ENCODE assay signal across 11 cellular contexts in the genomic region with DNA sequence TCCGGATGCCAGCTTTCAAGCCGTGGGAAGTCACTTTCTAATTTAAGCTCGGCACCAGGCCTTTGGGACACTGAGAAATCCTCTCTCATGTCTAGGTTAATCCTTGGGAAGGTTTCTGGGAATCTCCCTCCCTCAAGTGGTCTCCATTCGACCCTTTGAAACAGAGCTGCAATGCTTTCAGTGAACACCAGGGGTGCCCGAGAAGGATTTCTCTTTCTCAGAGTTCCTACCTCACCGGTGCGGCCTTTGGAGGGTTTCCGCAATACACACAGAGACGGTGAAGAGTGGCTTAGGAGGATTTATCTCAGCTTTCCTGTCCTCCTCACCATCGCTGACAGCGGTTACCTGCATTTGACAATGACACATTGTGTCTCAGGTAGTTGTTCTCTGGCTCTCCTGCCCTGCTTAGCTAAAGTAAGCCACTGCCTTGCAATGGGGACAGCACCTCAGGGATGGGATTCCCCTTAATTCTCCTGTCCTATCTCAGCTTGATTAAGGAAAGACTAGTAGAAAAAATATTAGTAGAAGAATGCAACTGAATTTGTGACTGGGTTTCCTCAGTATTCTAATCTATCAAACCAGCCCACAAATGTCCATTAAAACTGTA.
DNase-seq lines count a peak whose midpoint lies in the region; ATAC-seq and TF ChIP-seq lines count a peak whose summit lies in the region.
"Had no signal": no experiment of that assay in that cellular context is flagged by ENCODE, and none has a peak within 500 bp of the region (broad histone marks: within the 10 kb centered on the region; RNA-seq: fewer than 3 reads in every experiment).

No MANE protein-coding gene starts in this region.

- H3K4me3 ChIP-seq in BE2C (ENCODE audit: low read depth, low read length) (no peak overlapping the region), NB4 (ENCODE audit: low read depth, low read length) (no peak overlapping the region), epithelial cell of proximal tubule (ENCODE audit: low read depth, low read length) (no peak overlapping the region), esophagus squamous epithelium (no peak overlapping the region)
- H3K4me3 ChIP-seq: colonic mucosa had no signal

- H3K27ac ChIP-seq in esophagus squamous epithelium = no peak overlapping the region
- H3K27ac ChIP-seq: colonic mucosa had no signal

- no peaks in the 10 kb centered on the region for H3K4me1 ChIP-seq in BE2C
- no peaks in the 10 kb centered on the region for H3K4me1 ChIP-seq in esophagus squamous epithelium
- H3K4me1 ChIP-seq: colonic mucosa had no signal

- peak; percentile 34 for DNase-seq in BE2C
- DNase-seq in NB4 (ENCODE audit: low read depth) = peak; percentile 9
- no peak for DNase-seq in epithelial cell of proximal tubule (ENCODE audit: low read depth)
- DNase-seq in esophagus squamous epithelium (lab: John Stamatoyannopoulos, UW) = no peak
- DNase-seq in anterior cingulate cortex (lab: John Stamatoyannopoulos, UW) = no peak
- DNase-seq in NCI-H187 (lab: John Stamatoyannopoulos, UW) = no peak
- DNase-seq in NCI-H1930 (lab: John Stamatoyannopoulos, UW) = no peak
- DNase-seq: colonic mucosa had no signal

- intact Hi-C loops in esophagus squamous epithelium (cut with DNase I) = no loop called here

- H3K9me3 ChIP-seq in BE2C (no peaks in the 10 kb centered on the region), esophagus squamous epithelium (no peaks in the 10 kb centered on the region)
- H3K9me3 ChIP-seq: colonic mucosa had no signal

- TF ChIP-seq POLR2A in NB4 (IDR thresholded peaks at IDR 0.05; ENCODE audit: extremely low read depth, insufficient read length) (no peak), esophagus squamous epithelium (IDR thresholded peaks at IDR 0.05) (no peak)

- H3K36me3 ChIP-seq in BE2C (no peaks in the 10 kb centered on the region), esophagus squamous epithelium (no peaks in the 10 kb centered on the region)
- H3K36me3 ChIP-seq: colonic mucosa had no signal

- H3K27me3 ChIP-seq in BE2C = no peaks in the 10 kb centered on the region
- H3K27me3 ChIP-seq in esophagus squamous epithelium = no peaks in the 10 kb centered on the region
- H3K27me3 ChIP-seq: colonic mucosa had no signal

- peak; percentile 63 for TF ChIP-seq CTCF in BE2C (IDR thresholded peaks at IDR 0.05; ENCODE audit: low read depth, low read length)
- TF ChIP-seq CTCF in NB4 (IDR thresholded peaks at IDR 0.05; ENCODE audit: low read depth, low read length) = peak; percentile 47
- TF ChIP-seq CTCF in epithelial cell of proximal tubule (conservative IDR thresholded peaks at IDR 0.05; ENCODE audit: low read depth, low read length) = peak; percentile 48
- no peak for TF ChIP-seq CTCF in esophagus squamous epithelium (IDR thresholded peaks at IDR 0.05)

- 71 to 76% methylated on average over 10 to 11 of the region's 11 CpGs for WGBS in esophagus squamous epithelium, 2 donors

- ATAC-seq in GM21367 (IDR thresholded peaks at IDR 0.05; ENCODE audit: unreplicated experiment) = peak; percentile 73
- ATAC-seq: sciatic nerve; stimulated activated memory B cell treated with anti-CD40 and anti-IgM and Interleukin-4, amounts not matched to agents 10 μg/mL and 1 μg/mL and 100 μg/mL, for 72 hours had no signal

Comparison
In these comparisons a context has a peak if more than half of its experiments do, and no peak if none do; other contexts are left out.
1. DNase-seq: peak in BE2C (single experiment) and NB4 (single experiment); none in epithelial cell of proximal tubule (single experiment), esophagus squamous epithelium (single experiment), anterior cingulate cortex (0 of 58), NCI-H187 (0 of 2) and NCI-H1930 (0 of 2).
2. CTCF ChIP-seq: peak in BE2C (single experiment), NB4 (single experiment) and epithelial cell of proximal tubule (single experiment); none in esophagus squamous epithelium (0 of 6).